In the genomic region with DNA sequence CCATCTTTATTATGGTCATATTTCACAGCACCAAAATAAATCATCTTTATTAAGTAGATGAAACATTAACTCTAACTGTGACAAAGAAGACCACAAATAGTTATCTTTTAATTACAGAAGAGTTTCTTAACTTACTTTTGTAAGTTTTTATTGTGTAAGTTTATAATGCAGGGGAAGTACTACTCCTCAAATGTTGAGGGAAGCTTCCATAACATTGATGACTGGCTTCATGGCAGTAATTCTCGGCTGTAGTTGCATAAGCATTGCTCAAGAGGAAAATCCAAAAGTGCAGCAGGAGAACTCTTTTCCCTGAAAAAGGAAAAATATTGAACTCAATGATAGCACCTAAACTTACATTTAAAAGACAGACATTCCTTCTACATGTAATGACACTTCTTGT, we compare ENCODE assay signal across 18 cellular contexts. TPM values are rescaled to one million over a fixed set of nuclear protein-coding genes. Genes with fewer than 3 reads are reported as not detected.
DNase-seq lines count a peak whose midpoint lies in the region; ATAC-seq and TF ChIP-seq lines count a peak whose summit lies in the region.
"Had no signal": no experiment of that assay in that cellular context is flagged by ENCODE, and none has a peak within 500 bp of the region (broad histone marks: within the 10 kb centered on the region; RNA-seq: fewer than 3 reads in every experiment).

No MANE protein-coding gene starts in this region.

- H3K4me3 ChIP-seq in mammary epithelial cell (replicated peaks in 1 of 3; ENCODE audit: insufficient read depth in 1 of 3, low read depth in 2 of 3, low read length in 3 of 3) = no peak overlapping the region
- no peak overlapping the region for H3K4me3 ChIP-seq in RWPE2 (ENCODE audit: severe bottlenecking)
- H3K4me3 ChIP-seq in fibroblast of pulmonary artery (replicated peaks; ENCODE audit: low read depth, low read length) = no peak overlapping the region
- H3K4me3 ChIP-seq in stomach = no peak overlapping the region
- H3K4me3 ChIP-seq: SJCRH30 had no signal

- H3K27me3 Mint-ChIP-seq in MCF 10A (ENCODE audit: insufficient read depth, unreplicated experiment) = no peaks in the 10 kb centered on the region

- POLR2A ChIA-PET in MCF 10A (lab: Yijun Ruan, JAX) = interaction anchor here (0.6 to 5.8 kb wide), 3 partner anchors 16 to 343 kb away, joined by 3 to 31 read pairs (median 3); partner anchors contain the start of gene WDR36

- H3K4me2 ChIP-seq in mammary epithelial cell (ENCODE audit: insufficient read depth, low read depth, low read length) = no peak overlapping the region

- dilution Hi-C loops in mammary epithelial cell (cut with HindIII; ENCODE audit: low sequenced_read_pairs) = no loop called here

- no peak for TF ChIP-seq CTCF in MCF 10A (IDR thresholded peaks at IDR 0.05; ENCODE audit: unreplicated experiment)
- no peak for TF ChIP-seq CTCF in mammary epithelial cell (conservative IDR thresholded peaks at IDR 0.05 in 1 of 2, IDR thresholded peaks at IDR 0.05 in 1 of 2; ENCODE audit: extremely low read depth in 1 of 2, insufficient read depth in 1 of 2, low read depth in 1 of 2, low read length in 2 of 2)
- no peak for TF ChIP-seq CTCF in RWPE2 (IDR thresholded peaks at IDR 0.05; ENCODE audit: poor library complexity, severe bottlenecking)
- TF ChIP-seq CTCF in fibroblast of pulmonary artery (IDR thresholded peaks at IDR 0.05; ENCODE audit: low read length, missing control alignments) = no peak
- no peak for TF ChIP-seq CTCF in stomach (IDR thresholded peaks at IDR 0.05)

- intact Hi-C loops in MCF 10A (cut with micrococcal nuclease) (no loop called here), mammary epithelial cell (cut with micrococcal nuclease) (no loop called here), stomach (cut with DNase I; ENCODE audit: low total_unique reads) (no loop called here)

- H3K4me3 Mint-ChIP-seq in MCF 10A (ENCODE audit: unreplicated experiment) = no peak overlapping the region
- H3K4me3 Mint-ChIP-seq: CD4-positive, alpha-beta memory T cell had no signal

- no peaks in the 10 kb centered on the region for H3K9me3 ChIP-seq in mammary epithelial cell (replicated peaks; ENCODE audit: insufficient read depth, low read length)
- H3K9me3 ChIP-seq in RWPE2 (ENCODE audit: severe bottlenecking) = no peaks in the 10 kb centered on the region
- H3K9me3 ChIP-seq in stomach = no peaks in the 10 kb centered on the region
- H3K9me3 ChIP-seq: SJCRH30 had no signal

- H3K36me3 ChIP-seq in mammary epithelial cell (ENCODE audit: insufficient read depth, low read length) = no peaks in the 10 kb centered on the region
- peaks cover 6% of the 10 kb centered on the region for H3K36me3 ChIP-seq in RWPE2 (ENCODE audit: low read depth)
- no peaks in the 10 kb centered on the region for H3K36me3 ChIP-seq in stomach
- H3K36me3 ChIP-seq: SJCRH30 had no signal

- no peak overlapping the region for H3K27ac Mint-ChIP-seq in MCF 10A (ENCODE audit: low read depth, unreplicated experiment)
- H3K27ac Mint-ChIP-seq: CD4-positive, alpha-beta memory T cell had no signal

- peaks cover 22% of the 10 kb centered on the region for H3K4me1 ChIP-seq in mammary epithelial cell (ENCODE audit: insufficient read depth, low read length)
- peaks cover 26% of the 10 kb centered on the region for H3K4me1 ChIP-seq in RWPE2 (ENCODE audit: insufficient read depth, poor library complexity, severe bottlenecking)
- peaks cover 0 to 27% (median 16%) of the 10 kb centered on the region in 4 donors for H3K4me1 ChIP-seq in stomach

- H2AFZ ChIP-seq in mammary epithelial cell (ENCODE audit: low read depth, low read length) = no peak overlapping the region

- no peaks in the 10 kb centered on the region for H4K20me1 ChIP-seq in mammary epithelial cell (ENCODE audit: insufficient read depth, low read length)

- H3K9ac ChIP-seq in mammary epithelial cell (ENCODE audit: insufficient read depth, low read length) = no peak overlapping the region

- peak; percentile 46 for DNase-seq in MCF 10A (ENCODE audit: unreplicated experiment)
- no peak for DNase-seq in mammary epithelial cell
- DNase-seq in RWPE2 (ENCODE audit: low spot score) = no peak
- peak; percentile 39 for DNase-seq in fibroblast of pulmonary artery (ENCODE audit: low read depth)
- no peak for DNase-seq in stomach
- no peak for DNase-seq in COLO668 (lab: John Stamatoyannopoulos, UW; ENCODE audit: unreplicated experiment)
- no peak for DNase-seq in A172 (ENCODE audit: low spot score)
- DNase-seq: CD4-positive, alpha-beta memory T cell; DND-41; GDM1; KG1; NCI-H1417; NCI-H2029; NCI-H2171 treated with DMSO at 0.1 percent for 48 hours; NCI-H510A; NCI-H82; SJCRH30 had no signal

- H3K27ac ChIP-seq in mammary epithelial cell (ENCODE audit: insufficient read depth, low read depth, low read length) (no peak overlapping the region), RWPE2 (ENCODE audit: poor library complexity, severe bottlenecking) (peak overlapping the region; percentile 39), stomach (no peak overlapping the region)
- H3K27ac ChIP-seq: SJCRH30 had no signal

- WGBS in mammary epithelial cell (ENCODE audit: low coverage, missing lambda C conversion rate) = 87% methylated on average over 1 of the region's 1 CpG
- WGBS in stomach, 5 donors = 54 to 72% (median 61%) methylated on average over 1 of the region's 1 CpG

- in situ Hi-C loops in mammary epithelial cell (cut with MboI; ENCODE audit: low sequenced_read_pairs in 2 of 2) = no loop called here

- H3K9me3 Mint-ChIP-seq in MCF 10A (ENCODE audit: unreplicated experiment) = no peaks in the 10 kb centered on the region

- TF ChIP-seq POLR2A in stomach (IDR thresholded peaks at IDR 0.05) = no peak

- H3K27me3 ChIP-seq in mammary epithelial cell (ENCODE audit: insufficient read depth, low read length) = peaks cover 2% of the 10 kb centered on the region
- no peaks in the 10 kb centered on the region for H3K27me3 ChIP-seq in RWPE2 (ENCODE audit: insufficient read depth, poor library complexity, severe bottlenecking)
- peaks cover 0 to 23% (median 15%) of the 10 kb centered on the region in 3 donors for H3K27me3 ChIP-seq in stomach
- H3K27me3 ChIP-seq: SJCRH30 had no signal

- no peaks in the 10 kb centered on the region for H3K36me3 Mint-ChIP-seq in MCF 10A (ENCODE audit: insufficient read depth, unreplicated experiment)
- H3K36me3 Mint-ChIP-seq: CD4-positive, alpha-beta memory T cell had no signal

- peaks cover 23% of the 10 kb centered on the region for H3K4me1 Mint-ChIP-seq in MCF 10A (ENCODE audit: insufficient read depth, unreplicated experiment)

- no peak for TF ChIP-seq EP300 in stomach (IDR thresholded peaks at IDR 0.05)

- H3K79me2 ChIP-seq in mammary epithelial cell (ENCODE audit: insufficient read depth, low read length) = no peaks in the 10 kb centered on the region

- CTCF ChIA-PET in MCF 10A (lab: Yijun Ruan, JAX) (no interaction called here), mammary epithelial cell (lab: Charles Lee; ENCODE audit: low non-redundant PET) (no interaction called here)

- ATAC-seq in RWPE2 (ENCODE audit: low read depth) (no peak), HG02885 (IDR thresholded peaks at IDR 0.05; ENCODE audit: poor library complexity, unreplicated experiment) (no peak)

- BruUV-seq in MCF 10A (replicated peaks; lab: Mats Ljungman, UMichigan) (no TSS peak), mammary epithelial cell (replicated peaks; lab: Mats Ljungman, UMichigan) (no TSS peak)

RNA-seq across cellular contexts. Expression of gene TSLP, which starts 4.6 kb away (rescaled TPM):
- total RNA-seq in MCF 10A (2022) = 5.1 and 6.4 TPM in 2 replicates
- total RNA-seq in mammary epithelial cell = 1 to 10 TPM; 1.0 to 6.2 TPM
- 0.58 TPM for polyA plus RNA-seq in mammary epithelial cell
- polyA minus RNA-seq in mammary epithelial cell = 2.8 TPM
- 10 to 100 TPM in 1 of 5 donors, 1 to 10 TPM in 1, under 1 TPM in 1, not detected in 2; 0.37 to 18.1 (median 2.6) TPM for total RNA-seq in stomach
- 1 to 10 TPM in 2 of 3 donors, under 1 TPM in 1; 0.50 to 4.2 (median 3.5) TPM for polyA plus RNA-seq in stomach
- total RNA-seq in A172 (2014; rRNA removed; shearing (Covaris generic)) = not detected in 2 replicates
- total RNA-seq: CD4-positive, alpha-beta memory T cell had no signal
- polyA plus RNA-seq: CD4-positive, alpha-beta memory T cell had no signal

RNA-seq across cellular contexts. Expression of gene WDR36, which starts 16.1 kb away (rescaled TPM):
- total RNA-seq in MCF 10A (2022) = 43.8 and 52.3 TPM in 2 replicates
- total RNA-seq in mammary epithelial cell = 10 to 100 TPM; 45.5 to 67.2 TPM
- 21.3 TPM for polyA plus RNA-seq in mammary epithelial cell
- 55.6 TPM for polyA minus RNA-seq in mammary epithelial cell
- 10 to 100 TPM in 3 of 5 donors, 1 to 10 TPM in 2; 5.5 to 50.7 (median 13.4) TPM for total RNA-seq in stomach
- polyA plus RNA-seq in stomach = 1 to 10 TPM; 4.0 to 6.4 (median 4.3) TPM
- total RNA-seq in A172 (2014; rRNA removed; shearing (Covaris generic)) = 29.8 and 33.7 TPM in 2 replicates

Comparison
In these comparisons a context has a peak if more than half of its experiments do, and no peak if none do; other contexts are left out.
1. DNase-seq: peak in MCF 10A (single experiment) and fibroblast of pulmonary artery (single experiment); none in mammary epithelial cell (single experiment), RWPE2 (single experiment), stomach (single experiment), COLO668 (single experiment) and A172 (single experiment).